Comparison of ENCODE assay signal across 14 cellular contexts in the genomic region with DNA sequence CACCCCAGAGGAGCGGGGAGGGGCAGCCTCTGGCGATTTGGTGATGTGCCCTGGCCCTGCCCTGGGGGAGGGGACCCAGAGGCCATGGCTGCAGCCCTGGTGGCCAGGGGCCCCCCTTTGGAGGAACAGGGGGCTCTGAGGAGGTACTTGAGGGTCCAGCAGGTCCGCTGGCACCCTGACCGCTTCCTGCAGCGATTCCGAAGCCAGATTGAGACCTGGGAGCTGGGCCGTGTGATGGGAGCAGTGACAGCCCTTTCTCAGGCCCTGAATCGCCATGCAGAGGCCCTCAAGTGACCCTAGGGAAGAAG. TPM values are rescaled to one million over a fixed set of nuclear protein-coding genes. Genes with fewer than 3 reads are reported as not detected.
DNase-seq lines count a peak whose midpoint lies in the region; ATAC-seq and TF ChIP-seq lines count a peak whose summit lies in the region.
"Had no signal": no experiment of that assay in that cellular context is flagged by ENCODE, and none has a peak within 500 bp of the region (broad histone marks: within the 10 kb centered on the region; RNA-seq: fewer than 3 reads in every experiment).

No MANE protein-coding gene starts in this region.

- H3K27me3 ChIP-seq in mucosa of rectum (ENCODE audit: control insufficient read depth in 2 of 2, insufficient read depth in 2 of 2, low read length in 2 of 2) (no peaks in the 10 kb centered on the region), BE2C (no peaks in the 10 kb centered on the region)

- no peaks in the 10 kb centered on the region for H3K9me3 ChIP-seq in mucosa of rectum (ENCODE audit: control insufficient read depth in 2 of 2, low read length in 2 of 2)
- H3K9me3 ChIP-seq in BE2C: no peaks in the 10 kb centered on the region

- peaks cover 5% of the 10 kb centered on the region for H3K27me3 Mint-ChIP-seq in stimulated activated naive CD8-positive, alpha-beta T cell treated with anti-CD3 and anti-CD28 coated beads, Interleukin-15, Interleukin-2, amounts not matched to agents 100 ng/mL and 50 ng/mL, for 24 hours
- no peaks in the 10 kb centered on the region for H3K27me3 Mint-ChIP-seq in activated naive CD8-positive, alpha-beta T cell treated with anti-CD3 and anti-CD28 coated beads for 36 hours

- no peak for ATAC-seq in stimulated activated naive CD8-positive, alpha-beta T cell treated with anti-CD3 and anti-CD28 coated beads, Interleukin-15, Interleukin-2, amounts not matched to agents 100 U/mL and 50 U/mL, for 24 hours
- ATAC-seq in GM19463 (IDR thresholded peaks at IDR 0.05; ENCODE audit: unreplicated experiment) (no peak), HG03378 (IDR thresholded peaks at IDR 0.05; ENCODE audit: unreplicated experiment) (no peak)
- ATAC-seq: Panc1 had no signal

- peaks cover 7 to 13% of the 10 kb centered on the region in 2 donors for H3K4me1 ChIP-seq in mucosa of rectum (ENCODE audit: control insufficient read depth in 2 of 2, insufficient read depth in 2 of 2, low read length in 2 of 2)
- H3K4me1 ChIP-seq in BE2C: peaks cover 4% of the 10 kb centered on the region

- H3K4me1 Mint-ChIP-seq in stimulated activated naive CD8-positive, alpha-beta T cell treated with anti-CD3 and anti-CD28 coated beads, Interleukin-15, Interleukin-2, amounts not matched to agents 100 ng/mL and 50 ng/mL, for 24 hours (ENCODE audit: low read depth): peaks cover 84% of the 10 kb centered on the region
- H3K4me1 Mint-ChIP-seq in activated naive CD8-positive, alpha-beta T cell treated with anti-CD3 and anti-CD28 coated beads for 36 hours: peaks cover 74% of the 10 kb centered on the region

- H3K9ac ChIP-seq in mucosa of rectum (ENCODE audit: low read depth in 1 of 2, low read length in 2 of 2): no peak overlapping the region

- no peak for TF ChIP-seq CTCF in BE2C (IDR thresholded peaks at IDR 0.05; ENCODE audit: low read depth, low read length)

- H3K36me3 ChIP-seq in mucosa of rectum (ENCODE audit: control insufficient read depth in 2 of 2, insufficient read depth in 2 of 2, low read length in 2 of 2): peaks cover 12 to 19% of the 10 kb centered on the region in 2 donors
- peaks cover 26% of the 10 kb centered on the region for H3K36me3 ChIP-seq in BE2C

- H3K36me3 Mint-ChIP-seq in stimulated activated naive CD8-positive, alpha-beta T cell treated with anti-CD3 and anti-CD28 coated beads, Interleukin-15, Interleukin-2, amounts not matched to agents 100 ng/mL and 50 ng/mL, for 24 hours (ENCODE audit: low read depth): peaks cover 42% of the 10 kb centered on the region
- peaks cover 45% of the 10 kb centered on the region for H3K36me3 Mint-ChIP-seq in activated naive CD8-positive, alpha-beta T cell treated with anti-CD3 and anti-CD28 coated beads for 36 hours

- DNase-seq in stimulated activated naive CD8-positive, alpha-beta T cell treated with anti-CD3 and anti-CD28 coated beads, Interleukin-15, Interleukin-2, amounts not matched to agents 100 U/mL and 50 U/mL, for 24 hours: no peak
- no peak for DNase-seq in activated naive CD8-positive, alpha-beta T cell treated with anti-CD3 and anti-CD28 coated beads for 36 hours
- DNase-seq in BE2C (no peak), NCI-H526 treated with DMSO at 0.1 percent for 48 hours (lab: John Stamatoyannopoulos, UW) (no peak)
- DNase-seq: H9, NCI-H2171 had no signal

- no peak overlapping the region for H3K4me3 ChIP-seq in mucosa of rectum (ENCODE audit: low read length in 2 of 2)
- no peak overlapping the region for H3K4me3 ChIP-seq in BE2C (ENCODE audit: low read depth, low read length)

- no peaks in the 10 kb centered on the region for H3K9me3 Mint-ChIP-seq in stimulated activated naive CD8-positive, alpha-beta T cell treated with anti-CD3 and anti-CD28 coated beads, Interleukin-15, Interleukin-2, amounts not matched to agents 100 ng/mL and 50 ng/mL, for 24 hours
- H3K9me3 Mint-ChIP-seq in activated naive CD8-positive, alpha-beta T cell treated with anti-CD3 and anti-CD28 coated beads for 36 hours: peaks cover 4% of the 10 kb centered on the region
- H3K9me3 Mint-ChIP-seq: H9 had no signal

- peak overlapping the region; percentile 98 for H3K27ac Mint-ChIP-seq in stimulated activated naive CD8-positive, alpha-beta T cell treated with anti-CD3 and anti-CD28 coated beads, Interleukin-15, Interleukin-2, amounts not matched to agents 100 ng/mL and 50 ng/mL, for 24 hours
- peak overlapping the region; percentile 92 for H3K27ac Mint-ChIP-seq in activated naive CD8-positive, alpha-beta T cell treated with anti-CD3 and anti-CD28 coated beads for 36 hours

- peak overlapping the region; percentile 43 to 58 for H3K27ac ChIP-seq in mucosa of rectum (ENCODE audit: low read depth in 2 of 2, low read length in 2 of 2)
- H3K27ac ChIP-seq: C4-2B had no signal

- H3K4me3 Mint-ChIP-seq in stimulated activated naive CD8-positive, alpha-beta T cell treated with anti-CD3 and anti-CD28 coated beads, Interleukin-15, Interleukin-2, amounts not matched to agents 100 ng/mL and 50 ng/mL, for 24 hours: peak overlapping the region; percentile 80
- H3K4me3 Mint-ChIP-seq in activated naive CD8-positive, alpha-beta T cell treated with anti-CD3 and anti-CD28 coated beads for 36 hours: peak overlapping the region; percentile 38
- H3K4me3 Mint-ChIP-seq: H9 had no signal

RNA-seq across cellular contexts. Expression of a gene that starts 10.9 kb away (rescaled TPM):
- total RNA-seq in activated naive CD8-positive, alpha-beta T cell treated with anti-CD3 and anti-CD28 coated beads for 36 hours: 10 to 100 TPM; 10.6 TPM
- polyA plus RNA-seq in BE2C (2012; ENCODE audit: insufficient read depth, insufficient read length, low read depth): 66.2 TPM

RNA-seq across cellular contexts. Expression of a gene that starts 11.9 kb away (rescaled TPM):
- total RNA-seq in activated naive CD8-positive, alpha-beta T cell treated with anti-CD3 and anti-CD28 coated beads for 36 hours: 1 to 10 TPM; 1.0 to 1.5 TPM
- 47.5 TPM for polyA plus RNA-seq in BE2C (2012; ENCODE audit: insufficient read depth, insufficient read length, low read depth)

RNA-seq across cellular contexts. Expression of a gene that starts 13.8 kb away (rescaled TPM):
- total RNA-seq in activated naive CD8-positive, alpha-beta T cell treated with anti-CD3 and anti-CD28 coated beads for 36 hours: 100 to 1,000 TPM; 328 to 335 TPM
- not detected for polyA plus RNA-seq in BE2C (2012; ENCODE audit: insufficient read depth, insufficient read length, low read depth)
- total RNA-seq: dermis blood vessel endothelial cell, H9, lung microvascular endothelial cell had no signal

RNA-seq across cellular contexts. Expression of a gene that starts 16.5 kb away (rescaled TPM):
- 100 to 1,000 TPM; 570 to 580 TPM for total RNA-seq in activated naive CD8-positive, alpha-beta T cell treated with anti-CD3 and anti-CD28 coated beads for 36 hours
- 635 TPM for polyA plus RNA-seq in BE2C (2012; ENCODE audit: insufficient read depth, insufficient read length, low read depth)

RNA-seq across cellular contexts. Expression of a gene that starts 17.1 kb away (rescaled TPM):
- total RNA-seq in activated naive CD8-positive, alpha-beta T cell treated with anti-CD3 and anti-CD28 coated beads for 36 hours: 100 to 1,000 TPM; 114 to 115 TPM
- not detected for polyA plus RNA-seq in BE2C (2012; ENCODE audit: insufficient read depth, insufficient read length, low read depth)
- total RNA-seq: H9, lung microvascular endothelial cell had no signal
